17 cellular contexts compared by ENCODE assay signal in genomic region chr14:104732931-104733681, GRCh38. TPM values are rescaled to one million over a fixed set of nuclear protein-coding genes. Genes with fewer than 3 reads are reported as not detected.
DNase-seq lines count a peak whose midpoint lies in the region; ATAC-seq, FAIRE-seq and TF ChIP-seq lines count a peak whose summit lies in the region.
"Had no signal": no experiment of that assay in that cellular context is flagged by ENCODE, and none has a peak within 500 bp of the region (broad histone marks: within the 10 kb centered on the region; RNA-seq: fewer than 3 reads in every experiment).

No MANE protein-coding gene starts in this region.

- FAIRE-seq in HepG2 (lab: Jason Lieb, UNC): no peak

- no peaks in the 10 kb centered on the region for H3K23me2 ChIP-seq in H9 (ENCODE audit: insufficient read length, low read depth, low read length, poor library complexity, severe bottlenecking)

- no peak overlapping the region for H4K5ac ChIP-seq in H9 (ENCODE audit: insufficient read length, low read depth, low read length)

- no peaks in the 10 kb centered on the region for H3K9me3 ChIP-seq in colonic mucosa
- no peaks in the 10 kb centered on the region for H3K9me3 ChIP-seq in HepG2 (ENCODE audit: low read length)
- H3K9me3 ChIP-seq in tibial artery: no peaks in the 10 kb centered on the region
- no peaks in the 10 kb centered on the region for H3K9me3 ChIP-seq in H9 (ENCODE audit: control insufficient read depth, low read depth, low read length)

- TF ChIP-seq RAD21 in HepG2 (CRISPR knock-in tag; IDR thresholded peaks at IDR 0.05): no peak

- no peak for TF ChIP-seq POLR2A in HepG2 (IDR thresholded peaks at IDR 0.05; ENCODE audit: insufficient read depth in 1 of 2, low read depth in 2 of 2, low read length in 2 of 2)

- WGBS in HepG2 (ENCODE audit: low lambda C conversion rate): 77% methylated on average over 13 of the region's 23 CpGs
- no CpG with 5 or more reads among the region's 23 CpGs for WGBS in H9 (ENCODE audit: extremely low coverage, insufficient read length, low lambda C conversion rate)

- H3K79me2 ChIP-seq in HepG2 (ENCODE audit: insufficient read depth, low read length) (no peaks in the 10 kb centered on the region), H9 (ENCODE audit: insufficient read depth, low read length) (no peaks in the 10 kb centered on the region)

- no peaks in the 10 kb centered on the region; a peak in 1 of 7 replicates for H3K36me3 Mint-ChIP-seq in H9 (ENCODE audit: insufficient read depth in 1 of 3, low read depth in 3 of 3)
- no peaks in the 10 kb centered on the region for H3K36me3 Mint-ChIP-seq in effector memory CD8-positive, alpha-beta T cell (ENCODE audit: insufficient read depth)
- H3K36me3 Mint-ChIP-seq: CD4-positive, CD25-positive, alpha-beta regulatory T cell; memory B cell had no signal

- H2AFZ ChIP-seq in HepG2 (ENCODE audit: low read length) (no peak overlapping the region), H9 (ENCODE audit: low read length) (no peak overlapping the region)

- H3K27me3 ChIP-seq in colonic mucosa: no peaks in the 10 kb centered on the region
- H3K27me3 ChIP-seq in HepG2 (ENCODE audit: control insufficient read depth in 1 of 2, insufficient read depth in 2 of 2, low read length in 2 of 2): no peaks in the 10 kb centered on the region
- no peaks in the 10 kb centered on the region for H3K27me3 ChIP-seq in tibial artery
- no peaks in the 10 kb centered on the region; the same call in 1 of the 2 replicates for H3K27me3 ChIP-seq in H9 (ENCODE audit: insufficient read depth, low read length)

- intact Hi-C loops in colonic mucosa (cut with DNase I): no loop called here
- intact Hi-C loops in HepG2 (cut with micrococcal nuclease; ENCODE audit: unreplicated experiment): no loop called here
- intact Hi-C loops in tibial artery (cut with DNase I; ENCODE audit: low total_unique reads): no loop called here

- TF ChIP-seq EP300 in HepG2 (IDR thresholded peaks at IDR 0.05; ENCODE audit: low read depth in 2 of 2, low read length in 2 of 2): no peak
- no peak for TF ChIP-seq EP300 in HepG2 (CRISPR knock-in tag; IDR thresholded peaks at IDR 0.05; ENCODE audit: borderline replicate concordance)

- peaks cover 6% of the 10 kb centered on the region for H3K4me1 ChIP-seq in colonic mucosa
- peaks cover 76% of the 10 kb centered on the region for H3K4me1 ChIP-seq in HepG2 (ENCODE audit: insufficient read depth, low read length)
- peaks cover 20 to 92% (median 76%) of the 10 kb centered on the region in 4 donors for H3K4me1 ChIP-seq in tibial artery
- H3K4me1 ChIP-seq in H9 (ENCODE audit: insufficient read depth, low read length): no peaks in the 10 kb centered on the region

- no peak for TF ChIP-seq CTCF in colonic mucosa (IDR thresholded peaks at IDR 0.05)
- no peak for TF ChIP-seq CTCF in HepG2 (CRISPR knock-in tag; IDR thresholded peaks at IDR 0.05)
- TF ChIP-seq CTCF in tibial artery (IDR thresholded peaks at IDR 0.05): no peak
- TF ChIP-seq CTCF in H9 (conservative IDR thresholded peaks at IDR 0.05): no peak

- no peak overlapping the region for H3K4me3 ChIP-seq in colonic mucosa
- H3K4me3 ChIP-seq in HepG2 (replicated peaks in 1 of 3; ENCODE audit: insufficient read depth in 1 of 3, low read depth in 2 of 3, low read length in 3 of 3): no peak overlapping the region
- no peak overlapping the region for H3K4me3 ChIP-seq in tibial artery

- H3K4me3 Mint-ChIP-seq in H9: no peak overlapping the region
- no peak overlapping the region for H3K4me3 Mint-ChIP-seq in effector memory CD8-positive, alpha-beta T cell
- H3K4me3 Mint-ChIP-seq: activated CD4-positive, alpha-beta memory T cell treated with anti-CD3 and anti-CD28 coated beads, Interleukin-2, amount 10 ng/mL, durations not matched to agents 7 days and 5 days; CD4-positive, CD25-positive, alpha-beta regulatory T cell; endodermal cell; memory B cell had no signal

- H3K79me1 ChIP-seq in H9 (ENCODE audit: insufficient read depth, low read depth, low read length, poor library complexity, severe bottlenecking): no peaks in the 10 kb centered on the region

- H3T11ph ChIP-seq in H9 (ENCODE audit: low read length): no peak overlapping the region

- H3K27ac ChIP-seq in colonic mucosa: peak overlapping the region; percentile 32
- no peak overlapping the region for H3K27ac ChIP-seq in HepG2 (ENCODE audit: extremely low read length, insufficient read depth, low read length)
- H3K27ac ChIP-seq in tibial artery: peak overlapping the region; percentile 97 to 98
- no peak overlapping the region for H3K27ac ChIP-seq in H9 (ENCODE audit: insufficient read length, low read depth, low read length)

- CTCF ChIA-PET in HepG2 (lab: Yijun Ruan, JAX; ENCODE audit: low intra/inter-chr PET ratio, low total read pairs): no interaction called here

- H4K8ac ChIP-seq in H9 (replicated peaks; ENCODE audit: insufficient read length, low read depth, low read length): no peak overlapping the region

- H2AK5ac ChIP-seq in H9 (ENCODE audit: insufficient read length, low read length): no peak overlapping the region

- in situ Hi-C loops in HepG2 (cut with HindIII; ENCODE audit: extremely low pct_ligation_motif_present, low pct_unique_long_range_greater_than_20kb): no loop called here

- H3K27me3 Mint-ChIP-seq in H9 (ENCODE audit: low read depth): peaks cover 25% of the 10 kb centered on the region
- peaks cover 0 to 8% of the 10 kb centered on the region in 2 donors for H3K27me3 Mint-ChIP-seq in effector memory CD8-positive, alpha-beta T cell
- H3K27me3 Mint-ChIP-seq: CD4-positive, CD25-positive, alpha-beta regulatory T cell had no signal

- H3K23ac ChIP-seq in H9 (ENCODE audit: insufficient read length, low read depth, low read length): no peak overlapping the region

- ATAC-seq in HepG2: no peak
- ATAC-seq in effector memory CD8-positive, alpha-beta T cell (replicated peaks): no peak

- peaks cover 0 to 3% of the 10 kb centered on the region in 2 experiments; a peak in 1 of 5 replicates for H3K9me3 Mint-ChIP-seq in H9
- H3K9me3 Mint-ChIP-seq in effector memory CD8-positive, alpha-beta T cell: no peaks in the 10 kb centered on the region
- H3K9me3 Mint-ChIP-seq: activated CD4-positive, alpha-beta memory T cell treated with anti-CD3 and anti-CD28 coated beads, Interleukin-2, amount 10 ng/mL, durations not matched to agents 7 days and 5 days; CD4-positive, CD25-positive, alpha-beta regulatory T cell; endodermal cell; memory B cell had no signal

- peak overlapping the region; percentile 49 to 71 for H3K9ac ChIP-seq in colonic mucosa (ENCODE audit: low read depth in 2 of 2, low read length in 2 of 2)
- H3K9ac ChIP-seq in HepG2 (ENCODE audit: insufficient read depth, low read depth, low read length): no peak overlapping the region
- H3K9ac ChIP-seq in H9 (ENCODE audit: extremely low read depth, insufficient read length, low read length): no peak overlapping the region

- H3K4me2 ChIP-seq in HepG2 (ENCODE audit: low read depth, low read length) (no peak overlapping the region), H9 (ENCODE audit: insufficient read depth, insufficient read length, low read length) (no peak overlapping the region)

- no peak overlapping the region for H3K18ac ChIP-seq in H9 (ENCODE audit: insufficient read length, low read depth, low read length)

- H3K36me3 ChIP-seq in colonic mucosa (no peaks in the 10 kb centered on the region), HepG2 (replicated peaks in 1 of 2; ENCODE audit: control insufficient read depth in 1 of 2, insufficient read depth in 2 of 2, low read length in 2 of 2) (no peaks in the 10 kb centered on the region; a peak in 1 of 5 replicates), tibial artery (no peaks in the 10 kb centered on the region)

- POLR2A ChIA-PET in HepG2 (lab: Yijun Ruan, JAX): interaction anchor here (1.7 to 7.7 kb wide), 2 partner anchors 8 to 18 kb away, joined by 3 to 68 read pairs; partner anchors contain the start of gene SIVA1

- H2BK5ac ChIP-seq in H9 (ENCODE audit: insufficient read length, low read length): no peak overlapping the region

- no peak overlapping the region for H4K91ac ChIP-seq in H9 (ENCODE audit: insufficient read length, low read depth, low read length)

- no peaks in the 10 kb centered on the region for H4K20me1 ChIP-seq in HepG2 (ENCODE audit: insufficient read depth, low read length)
- peaks cover 2% of the 10 kb centered on the region for H4K20me1 ChIP-seq in H9 (ENCODE audit: control insufficient read depth, insufficient read depth, insufficient read length)

- DNase-seq in NCI-H460 (ENCODE audit: extremely low read depth, low read depth): peak; percentile 53
- DNase-seq in colonic mucosa: peak; percentile 87
- no peak for DNase-seq in HepG2 (ENCODE audit: low spot score)
- DNase-seq in tibial artery: no peak
- no peak for DNase-seq in H9
- DNase-seq in effector memory CD8-positive, alpha-beta T cell: no peak
- no peak for DNase-seq in nucleus accumbens (lab: John Stamatoyannopoulos, UW)
- DNase-seq: activated CD4-positive, alpha-beta memory T cell treated with anti-CD3 and anti-CD28 coated beads, Interleukin-2, amount 10 ng/mL, durations not matched to agents 7 days and 5 days; CD4-positive, CD25-positive, alpha-beta regulatory T cell; DMS79 treated with DMSO at 0.1 percent for 48 hours; endodermal cell; foreskin melanocyte; IMR-90; NCI-H2081 treated with DMSO at 0.1 percent for 48 hours; stimulated activated CD4-positive, alpha-beta T cell treated with anti-CD3 and anti-CD28 coated beads, Interleukin-2, amount 100 ng/mL, for 48 hours; T-helper 1 cell had no signal

- H3K4ac ChIP-seq in H9 (ENCODE audit: low read depth, low read length): no peak overlapping the region

- no peak overlapping the region for H3K27ac Mint-ChIP-seq in H9
- peak overlapping the region in 1 of 2 donors; percentile 12 for H3K27ac Mint-ChIP-seq in effector memory CD8-positive, alpha-beta T cell
- H3K27ac Mint-ChIP-seq: activated CD4-positive, alpha-beta memory T cell treated with anti-CD3 and anti-CD28 coated beads, Interleukin-2, amount 10 ng/mL, durations not matched to agents 7 days and 5 days; CD4-positive, CD25-positive, alpha-beta regulatory T cell; endodermal cell; memory B cell had no signal

- H3K14ac ChIP-seq in H9 (ENCODE audit: insufficient read depth, low read length): no peak overlapping the region

- no peak overlapping the region for H2BK15ac ChIP-seq in H9 (ENCODE audit: low read depth, low read length)

- H2BK120ac ChIP-seq in H9 (ENCODE audit: low read depth, low read length, poor library complexity, severe bottlenecking): no peak overlapping the region

- H3K56ac ChIP-seq in H9 (ENCODE audit: insufficient read length, low read depth, low read length): no peak overlapping the region

- no peak overlapping the region for H2BK20ac ChIP-seq in H9 (ENCODE audit: low read depth, low read length, poor library complexity, severe bottlenecking)

- peaks cover 0 to 3% of the 10 kb centered on the region in 2 experiments; a peak in 1 of 4 replicates for H3K4me1 Mint-ChIP-seq in H9
- H3K4me1 Mint-ChIP-seq in effector memory CD8-positive, alpha-beta T cell (ENCODE audit: low read depth in 2 of 2): no peaks in the 10 kb centered on the region
- H3K4me1 Mint-ChIP-seq: activated CD4-positive, alpha-beta memory T cell treated with anti-CD3 and anti-CD28 coated beads, Interleukin-2, amount 10 ng/mL, durations not matched to agents 7 days and 5 days; endodermal cell had no signal

- BruUV-seq in HepG2 (replicated peaks; lab: Mats Ljungman, UMichigan): no TSS peak

- no peak overlapping the region for H2BK12ac ChIP-seq in H9 (ENCODE audit: insufficient read length, low read depth, low read length)

RNA-seq across cellular contexts. Expression of gene ADSS1, which starts 9.1 kb away (rescaled TPM):
- total RNA-seq in NCI-H460 (2014; rRNA removed; shearing (Covaris generic)): 13.0 and 19.8 TPM in 2 replicates
- 10.3 and 25.3 TPM in 2 replicates for polyA plus RNA-seq in NCI-H460 (2014; cell fraction: nucleus; rRNA removed)
- 1 to 10 TPM; 3.5 to 4.0 TPM for total RNA-seq in colonic mucosa
- 0.98 and 1.0 TPM in 2 replicates for total RNA-seq in HepG2 (2016; rRNA removed; fragmentation: Illumina TruSeq; extraction: Trizol)
- total RNA-seq in HepG2 (2016; cell fraction: cytosol; rRNA removed; fragmentation: Illumina TruSeq; extraction: Trizol; ENCODE audit: low read depth): 0.81 and 1.1 TPM in 2 replicates
- total RNA-seq in HepG2 (2016; cell fraction: insoluble cytoplasmic fraction; rRNA removed; fragmentation: Illumina TruSeq; extraction: Trizol): 0.56 and 1.3 TPM in 2 replicates
- 1.6 and 1.9 TPM in 2 replicates for total RNA-seq in HepG2 (2016; cell fraction: membrane; rRNA removed; fragmentation: Illumina TruSeq; extraction: Trizol)
- total RNA-seq in HepG2 (2016; cell fraction: nucleus; rRNA removed; fragmentation: Illumina TruSeq; extraction: Trizol): 1.3 and 1.5 TPM in 2 replicates
- polyA plus RNA-seq in HepG2 (2011; rRNA removed): 36.7 and 45.2 TPM in 2 replicates
- 20.7 and 22.4 TPM in 2 replicates for polyA plus RNA-seq in HepG2 (2011; cell fraction: cytosol; rRNA removed)
- 219 and 230 TPM in 2 replicates for polyA plus RNA-seq in HepG2 (2011; cell fraction: nucleus; rRNA removed)
- polyA plus RNA-seq in HepG2 (2012): 37.3 and 46.9 TPM in 2 replicates
- 0.70 and 1.5 TPM in 2 replicates for polyA plus RNA-seq in HepG2 (2016; cell fraction: cytosol; fragmentation: Illumina TruSeq; extraction: Trizol; ENCODE audit: low read depth)
- polyA plus RNA-seq in HepG2 (2016; cell fraction: insoluble cytoplasmic fraction; fragmentation: Illumina TruSeq; extraction: Trizol; ENCODE audit: low read depth): 1.3 and 2.2 TPM in 2 replicates
- 1.5 and 2.0 TPM in 2 replicates for polyA plus RNA-seq in HepG2 (2016; cell fraction: membrane; fragmentation: Illumina TruSeq; extraction: Trizol; ENCODE audit: low read depth)
- polyA plus RNA-seq in HepG2 (2016; cell fraction: nucleus; fragmentation: Illumina TruSeq; extraction: Trizol; ENCODE audit: insufficient read depth, low read depth): 3.7 and 4.4 TPM in 2 replicates
- 12.3 and 14.1 TPM in 2 replicates for polyA minus RNA-seq in HepG2 (2011; rRNA and poly(A)+ RNA removed; ENCODE audit: low replicate concordance)
- 6.8 and 7.6 TPM in 2 replicates for polyA minus RNA-seq in HepG2 (2011; cell fraction: cytosol; rRNA and poly(A)+ RNA removed)
- polyA minus RNA-seq in HepG2 (2011; cell fraction: nucleus; rRNA and poly(A)+ RNA removed): 30.6 and 31.2 TPM in 2 replicates
- 7.8 and 8.5 TPM in 2 replicates for total RNA-seq in H9 (2021)

RNA-seq across cellular contexts. Expression of gene SIVA1, which starts 19.8 kb away (rescaled TPM):
- 70.0 and 94.5 TPM in 2 replicates for total RNA-seq in NCI-H460 (2014; rRNA removed; shearing (Covaris generic))
- polyA plus RNA-seq in NCI-H460 (2014; cell fraction: nucleus; rRNA removed): 520 and 726 TPM in 2 replicates
- total RNA-seq in colonic mucosa: 100 to 1,000 TPM in 1 of 2 donors, 10 to 100 TPM in 1; 58.8 to 153 TPM
- total RNA-seq in HepG2 (2016; rRNA removed; fragmentation: Illumina TruSeq; extraction: Trizol): 153 and 186 TPM in 2 replicates
- 171 and 229 TPM in 2 replicates for total RNA-seq in HepG2 (2016; cell fraction: cytosol; rRNA removed; fragmentation: Illumina TruSeq; extraction: Trizol; ENCODE audit: low read depth)
- 166 and 191 TPM in 2 replicates for total RNA-seq in HepG2 (2016; cell fraction: insoluble cytoplasmic fraction; rRNA removed; fragmentation: Illumina TruSeq; extraction: Trizol)
- total RNA-seq in HepG2 (2016; cell fraction: membrane; rRNA removed; fragmentation: Illumina TruSeq; extraction: Trizol): 186 and 219 TPM in 2 replicates
- 86.2 and 101 TPM in 2 replicates for total RNA-seq in HepG2 (2016; cell fraction: nucleus; rRNA removed; fragmentation: Illumina TruSeq; extraction: Trizol)
- 123 and 142 TPM in 2 replicates for polyA plus RNA-seq in HepG2 (2011; rRNA removed)
- 108 and 239 TPM in 2 replicates for polyA plus RNA-seq in HepG2 (2011; cell fraction: cytosol; rRNA removed)
- 125 and 162 TPM in 2 replicates for polyA plus RNA-seq in HepG2 (2011; cell fraction: nucleus; rRNA removed)
- polyA plus RNA-seq in HepG2 (2012): 61.3 and 68.1 TPM in 2 replicates
- polyA plus RNA-seq in HepG2 (2016; cell fraction: cytosol; fragmentation: Illumina TruSeq; extraction: Trizol; ENCODE audit: low read depth): 162 and 202 TPM in 2 replicates
- 128 and 130 TPM in 2 replicates for polyA plus RNA-seq in HepG2 (2016; cell fraction: insoluble cytoplasmic fraction; fragmentation: Illumina TruSeq; extraction: Trizol; ENCODE audit: low read depth)
- 134 and 168 TPM in 2 replicates for polyA plus RNA-seq in HepG2 (2016; cell fraction: membrane; fragmentation: Illumina TruSeq; extraction: Trizol; ENCODE audit: low read depth)
- polyA plus RNA-seq in HepG2 (2016; cell fraction: nucleus; fragmentation: Illumina TruSeq; extraction: Trizol; ENCODE audit: insufficient read depth, low read depth): 129 and 133 TPM in 2 replicates
- polyA minus RNA-seq in HepG2 (2011; rRNA and poly(A)+ RNA removed; ENCODE audit: low replicate concordance): 49.5 and 64.5 TPM in 2 replicates
- 22.7 and 31.5 TPM in 2 replicates for polyA minus RNA-seq in HepG2 (2011; cell fraction: cytosol; rRNA and poly(A)+ RNA removed)
- polyA minus RNA-seq in HepG2 (2011; cell fraction: nucleus; rRNA and poly(A)+ RNA removed): 17.3 and 18.4 TPM in 2 replicates
- total RNA-seq in H9 (2021): 125 and 128 TPM in 2 replicates

RNA-seq across cellular contexts. Expression of gene INF2, which starts 43.7 kb away (rescaled TPM):
- total RNA-seq in NCI-H460 (2014; rRNA removed; shearing (Covaris generic)): 58.0 and 61.3 TPM in 2 replicates
- 228 and 311 TPM in 2 replicates for polyA plus RNA-seq in NCI-H460 (2014; cell fraction: nucleus; rRNA removed)
- total RNA-seq in colonic mucosa (100 to 1,000 TPM; 162 to 264 TPM), HepG2 (2016; rRNA removed; fragmentation: Illumina TruSeq; extraction: Trizol) (16.4 and 18.1 TPM in 2 replicates), H9 (2021) (58.3 and 59.1 TPM in 2 replicates)
- 11.2 and 14.6 TPM in 2 replicates for total RNA-seq in HepG2 (2016; cell fraction: cytosol; rRNA removed; fragmentation: Illumina TruSeq; extraction: Trizol; ENCODE audit: low read depth)
- 17.0 and 18.3 TPM in 2 replicates for total RNA-seq in HepG2 (2016; cell fraction: insoluble cytoplasmic fraction; rRNA removed; fragmentation: Illumina TruSeq; extraction: Trizol)
- 23.4 and 24.7 TPM in 2 replicates for total RNA-seq in HepG2 (2016; cell fraction: membrane; rRNA removed; fragmentation: Illumina TruSeq; extraction: Trizol)
- total RNA-seq in HepG2 (2016; cell fraction: nucleus; rRNA removed; fragmentation: Illumina TruSeq; extraction: Trizol): 17.7 and 25.0 TPM in 2 replicates
- polyA plus RNA-seq in HepG2 (2011; rRNA removed): 26.4 and 33.4 TPM in 2 replicates
- polyA plus RNA-seq in HepG2 (2011; cell fraction: cytosol; rRNA removed): 14.8 and 26.4 TPM in 2 replicates
- polyA plus RNA-seq in HepG2 (2011; cell fraction: nucleus; rRNA removed): 229 and 296 TPM in 2 replicates
- polyA plus RNA-seq in HepG2 (2012): 28.4 and 33.9 TPM in 2 replicates
- 13.6 and 14.2 TPM in 2 replicates for polyA plus RNA-seq in HepG2 (2016; cell fraction: cytosol; fragmentation: Illumina TruSeq; extraction: Trizol; ENCODE audit: low read depth)
- polyA plus RNA-seq in HepG2 (2016; cell fraction: insoluble cytoplasmic fraction; fragmentation: Illumina TruSeq; extraction: Trizol; ENCODE audit: low read depth): 20.2 and 25.5 TPM in 2 replicates
- 17.5 and 20.7 TPM in 2 replicates for polyA plus RNA-seq in HepG2 (2016; cell fraction: membrane; fragmentation: Illumina TruSeq; extraction: Trizol; ENCODE audit: low read depth)
- polyA plus RNA-seq in HepG2 (2016; cell fraction: nucleus; fragmentation: Illumina TruSeq; extraction: Trizol; ENCODE audit: insufficient read depth, low read depth): 61.5 and 67.7 TPM in 2 replicates
- 34.0 and 46.7 TPM in 2 replicates for polyA minus RNA-seq in HepG2 (2011; rRNA and poly(A)+ RNA removed; ENCODE audit: low replicate concordance)
- polyA minus RNA-seq in HepG2 (2011; cell fraction: cytosol; rRNA and poly(A)+ RNA removed): 23.8 and 25.1 TPM in 2 replicates
- 29.2 and 32.3 TPM in 2 replicates for polyA minus RNA-seq in HepG2 (2011; cell fraction: nucleus; rRNA and poly(A)+ RNA removed)

Comparison
In these comparisons a context has a peak if more than half of its experiments do, and no peak if none do; other contexts are left out.
1. DNase-seq: peak in NCI-H460 (single experiment) and colonic mucosa (single experiment); none in HepG2 (single experiment), tibial artery (0 of 2), H9 (single experiment), effector memory CD8-positive, alpha-beta T cell (0 of 3) and nucleus accumbens (0 of 56).
2. H3K27ac ChIP-seq: peak in colonic mucosa (single experiment) and tibial artery (2 of 2); none in HepG2 (single experiment) and H9 (single experiment).
3. H3K9ac ChIP-seq: peak in colonic mucosa (2 of 2); none in HepG2 (single experiment) and H9 (single experiment).